8 cellular contexts compared by ENCODE assay signal in the genomic region with DNA sequence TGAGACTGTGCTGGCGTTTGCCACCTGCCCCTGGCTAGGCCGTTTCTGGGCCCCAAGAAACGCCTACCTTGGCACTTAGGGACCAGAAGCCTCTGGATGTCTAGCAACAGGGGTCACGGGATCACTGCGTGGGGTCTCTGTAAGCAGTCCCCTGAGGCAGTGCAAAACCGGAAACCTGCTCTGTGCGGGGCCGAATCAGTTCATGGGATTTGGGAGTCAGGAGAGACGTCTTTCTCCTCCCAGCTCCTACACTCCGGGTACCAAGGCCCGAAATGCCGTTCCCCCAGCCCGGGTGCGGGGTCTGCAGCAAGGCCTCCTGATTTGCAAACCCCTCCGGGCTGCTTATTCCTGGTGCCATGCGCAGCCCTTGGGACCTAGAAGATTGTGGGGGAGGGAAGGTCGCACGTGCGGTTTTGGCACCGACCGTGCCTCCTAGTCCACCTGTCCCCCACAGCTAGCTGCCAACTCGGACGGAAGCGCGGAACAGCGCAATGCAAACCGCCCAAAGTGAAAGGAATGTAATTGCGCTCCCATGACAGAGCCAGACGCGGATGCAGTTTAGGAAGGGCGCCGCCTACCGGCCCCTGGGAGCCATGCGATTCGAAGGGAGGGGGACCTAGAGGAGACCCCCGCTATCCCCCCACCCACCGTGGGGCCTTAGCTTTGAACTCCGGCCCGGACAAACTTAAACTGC. TPM values are rescaled to one million over a fixed set of nuclear protein-coding genes. Genes with fewer than 3 reads are reported as not detected.
DNase-seq lines count a peak whose midpoint lies in the region; ATAC-seq and TF ChIP-seq lines count a peak whose summit lies in the region.

No MANE protein-coding gene starts in this region.

- peaks cover 2 to 6% of the 10 kb centered on the region in 2 donors for H3K36me3 Mint-ChIP-seq in activated T-cell treated with anti-CD3 and anti-CD28 coated beads, Interleukin-2, amount 50 U/mL, for 72 hours (ENCODE audit: insufficient read depth in 2 of 2)

- DNase-seq in NCI-H82 (lab: John Stamatoyannopoulos, UW) (peak; percentile 56), NCI-H82 treated with DMSO at 0.1 percent for 48 hours (lab: John Stamatoyannopoulos, UW; ENCODE audit: unreplicated experiment) (no peak), iPS DF 6.9 (ENCODE audit: low read depth, low spot score) (no peak), NCI-H510A treated with DMSO at 0.1 percent for 48 hours (lab: John Stamatoyannopoulos, UW) (no peak), Ammon's horn (ENCODE audit: low spot score) (no peak)
- peak; percentile 45 to 58 for DNase-seq in activated T-cell treated with anti-CD3 and anti-CD28 coated beads, Interleukin-2, amount 50 U/mL, for 72 hours
- DNase-seq in stimulated activated naive CD8-positive, alpha-beta T cell treated with anti-CD3 and anti-CD28 coated beads, Interleukin-15, Interleukin-2, amounts not matched to agents 100 U/mL and 50 U/mL, for 24 hours, result peak; percentile 23

- no peak overlapping the region for H3K27ac ChIP-seq in iPS DF 6.9 (ENCODE audit: low read length)

- H3K4me1 ChIP-seq in iPS DF 6.9 (ENCODE audit: control insufficient read depth, insufficient read depth, low read length), result peaks cover 2% of the 10 kb centered on the region; the same call in 1 of the 2 replicates

- peak overlapping the region; percentile 31; the same call in 1 of the 2 replicates for H3K4me3 ChIP-seq in iPS DF 6.9 (ENCODE audit: low read length)

- H3K9me3 Mint-ChIP-seq in activated T-cell treated with anti-CD3 and anti-CD28 coated beads, Interleukin-2, amount 50 U/mL, for 72 hours, result no peaks in the 10 kb centered on the region

- no peaks in the 10 kb centered on the region for H3K9me3 ChIP-seq in iPS DF 6.9 (ENCODE audit: control insufficient read depth, insufficient read depth, low read length)

- WGBS in iPS DF 6.9 (ENCODE audit: insufficient coverage, insufficient read length), result no CpG with 5 or more reads among the region's 39 CpGs

- peak overlapping the region; percentile 79 to 84 for H3K4me3 Mint-ChIP-seq in activated T-cell treated with anti-CD3 and anti-CD28 coated beads, Interleukin-2, amount 50 U/mL, for 72 hours

- H3K27me3 ChIP-seq in iPS DF 6.9 (ENCODE audit: control insufficient read depth, insufficient read depth, low read length), result peaks cover 74% of the 10 kb centered on the region

- H3K36me3 ChIP-seq in iPS DF 6.9 (ENCODE audit: control insufficient read depth, insufficient read depth, low read length), result no peaks in the 10 kb centered on the region

- peaks cover 84% of the 10 kb centered on the region for H3K27me3 Mint-ChIP-seq in activated T-cell treated with anti-CD3 and anti-CD28 coated beads, Interleukin-2, amount 50 U/mL, for 72 hours (ENCODE audit: low read depth)

- peak; percentile 28 to 46 for ATAC-seq in activated T-cell treated with anti-CD3 and anti-CD28 coated beads, Interleukin-2, amount 50 U/mL, for 72 hours (replicated peaks in 1 of 2)
- no peak for ATAC-seq in stimulated activated naive CD8-positive, alpha-beta T cell treated with anti-CD3 and anti-CD28 coated beads, Interleukin-15, Interleukin-2, amounts not matched to agents 100 U/mL and 50 U/mL, for 24 hours
- no peak for ATAC-seq in SK-N-SH treated with all-trans-retinoic acid at 6 μM for 48 hours

- H3K27ac Mint-ChIP-seq in activated T-cell treated with anti-CD3 and anti-CD28 coated beads, Interleukin-2, amount 50 U/mL, for 72 hours, result no peak overlapping the region

- H3K4me1 Mint-ChIP-seq in activated T-cell treated with anti-CD3 and anti-CD28 coated beads, Interleukin-2, amount 50 U/mL, for 72 hours (ENCODE audit: low read depth), result peaks cover 52% of the 10 kb centered on the region

TF ChIP-seq in SK-N-SH treated with all-trans-retinoic acid at 6 μM for 48 hours, 23 proteins besides CTCF, POLR2A, EP300 and RAD21:
- TF ChIP-seq ESRRG (CRISPR knock-in tag; IDR thresholded peaks at IDR 0.05) (no peak), GLIS3 (CRISPR knock-in tag; IDR thresholded peaks at IDR 0.05) (no peak), SNAI2 (CRISPR knock-in tag; IDR thresholded peaks at IDR 0.05) (no peak), ZNF8 (CRISPR knock-in tag; IDR thresholded peaks at IDR 0.05) (no peak), RARB (CRISPR knock-in tag; IDR thresholded peaks at IDR 0.05) (no peak), TSHZ2 (CRISPR knock-in tag; IDR thresholded peaks at IDR 0.05) (no peak), ZFP30 (CRISPR knock-in tag; IDR thresholded peaks at IDR 0.05) (no peak), CSRNP3 (CRISPR knock-in tag; IDR thresholded peaks at IDR 0.05) (no peak), BACH2 (CRISPR knock-in tag; IDR thresholded peaks at IDR 0.05; ENCODE audit: borderline replicate concordance) (no peak), ISL1 (CRISPR knock-in tag; IDR thresholded peaks at IDR 0.05) (no peak), ZFP3 (CRISPR knock-in tag; IDR thresholded peaks at IDR 0.05) (no peak), ZNF70 (CRISPR knock-in tag; IDR thresholded peaks at IDR 0.05) (no peak)
- TF ChIP-seq, protein P1, sequence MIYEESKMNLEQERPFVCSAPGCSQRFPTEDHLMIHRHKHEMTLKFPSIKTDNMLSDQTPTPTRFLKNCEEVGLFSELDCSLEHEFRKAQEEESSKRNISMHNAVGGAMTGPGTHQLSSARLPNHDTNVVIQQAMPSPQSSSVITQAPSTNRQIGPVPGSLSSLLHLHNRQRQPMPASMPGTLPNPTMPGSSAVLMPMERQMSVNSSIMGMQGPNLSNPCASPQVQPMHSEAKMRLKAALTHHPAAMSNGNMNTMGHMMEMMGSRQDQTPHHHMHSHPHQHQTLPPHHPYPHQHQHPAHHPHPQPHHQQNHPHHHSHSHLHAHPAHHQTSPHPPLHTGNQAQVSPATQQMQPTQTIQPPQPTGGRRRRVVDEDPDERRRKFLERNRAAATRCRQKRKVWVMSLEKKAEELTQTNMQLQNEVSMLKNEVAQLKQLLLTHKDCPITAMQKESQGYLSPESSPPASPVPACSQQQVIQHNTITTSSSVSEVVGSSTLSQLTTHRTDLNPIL (CRISPR knock-in tag; IDR thresholded peaks at IDR 0.05; ENCODE audit: low read depth), result no peak

RNA-seq across cellular contexts. Expression of gene IRX5, which starts 6.5 kb away (rescaled TPM):
- 1 to 10 TPM in 1 of 2 donors, under 1 TPM in 1; 0.74 to 1.4 TPM for total RNA-seq in activated T-cell treated with anti-CD3 and anti-CD28 coated beads, Interleukin-2, amount 50 U/mL, for 72 hours

Comparison
In these comparisons a context has a peak if more than half of its experiments do, and no peak if none do; other contexts are left out.
1. DNase-seq: peak in NCI-H82 (single experiment), activated T-cell treated with anti-CD3 and anti-CD28 coated beads, Interleukin-2, amount 50 U/mL, for 72 hours (2 of 2) and stimulated activated naive CD8-positive, alpha-beta T cell treated with anti-CD3 and anti-CD28 coated beads, Interleukin-15, Interleukin-2, amounts not matched to agents 100 U/mL and 50 U/mL, for 24 hours (single experiment); none in NCI-H82 treated with DMSO at 0.1 percent for 48 hours (single experiment), iPS DF 6.9 (single experiment), NCI-H510A treated with DMSO at 0.1 percent for 48 hours (single experiment) and Ammon's horn (single experiment).
2. ATAC-seq: peak in activated T-cell treated with anti-CD3 and anti-CD28 coated beads, Interleukin-2, amount 50 U/mL, for 72 hours (2 of 2); none in stimulated activated naive CD8-positive, alpha-beta T cell treated with anti-CD3 and anti-CD28 coated beads, Interleukin-15, Interleukin-2, amounts not matched to agents 100 U/mL and 50 U/mL, for 24 hours (single experiment) and SK-N-SH treated with all-trans-retinoic acid at 6 μM for 48 hours (single experiment).